ENCODE assay signal across 8 cellular contexts in genomic region chr15:70299931-70300858, GRCh38.
A peak's percentile ranks its signal among the peaks of the same experiment; 100 is the strongest.
DNase-seq lines count a peak whose midpoint lies in the region; ATAC-seq and TF ChIP-seq lines count a peak whose summit lies in the region.

No MANE protein-coding gene starts in this region.

- no TSS peak for BruUV-seq in PC-3 (replicated peaks; lab: Mats Ljungman, UMichigan)

- TF ChIP-seq POLR2A in thyroid gland (IDR thresholded peaks at IDR 0.05): no peak

- no peaks in the 10 kb centered on the region for H3K79me2 ChIP-seq in PC-3 (ENCODE audit: low read length)

- WGBS in thyroid gland, 2 donors: 84 to 89% methylated on average over 13 of the region's 13 CpGs

- H3K9me3 ChIP-seq in PC-3 (ENCODE audit: low read length): no peaks in the 10 kb centered on the region
- no peaks in the 10 kb centered on the region for H3K9me3 ChIP-seq in thyroid gland

- H3K4me2 ChIP-seq in PC-3 (ENCODE audit: low read length): no peak overlapping the region

- H3K4me3 ChIP-seq in PC-3 (ENCODE audit: low read length): no peak overlapping the region
- H3K4me3 ChIP-seq in thyroid gland (replicated peaks in 1 of 3): no peak overlapping the region

- no peak overlapping the region for H3K9ac ChIP-seq in PC-3 (ENCODE audit: low read length)

- DNase-seq in left cardiac atrium: no peak
- no peak for DNase-seq in left ventricle myocardium superior
- DNase-seq in activated CD8-positive, alpha-beta memory T cell treated with anti-CD3 and anti-CD28 coated beads, Interleukin-2, amount 50 U/mL, for 4 hours: peak; percentile 73
- DNase-seq in stimulated activated CD4-positive, alpha-beta T cell treated with anti-CD3 and anti-CD28 coated beads, Interleukin-12 subunit alpha, Interleukin-12 subunit beta, amount 100 ng/mL, for 48 hours (ENCODE audit: low read depth in 2 of 3, low spot score in 1 of 3): peak; percentile 61 to 70 (median 61)
- no peak for DNase-seq in anterior cingulate cortex (lab: John Stamatoyannopoulos, UW)
- no peak for DNase-seq in PC-3
- DNase-seq in thyroid gland: no peak

- H3K36me3 ChIP-seq in PC-3 (ENCODE audit: low read depth, low read length) (no peaks in the 10 kb centered on the region), thyroid gland (no peaks in the 10 kb centered on the region)

- no peaks in the 10 kb centered on the region for H3K27me3 ChIP-seq in PC-3 (ENCODE audit: low read length)
- no peaks in the 10 kb centered on the region for H3K27me3 ChIP-seq in thyroid gland

- TF ChIP-seq CTCF in PC-3 (conservative IDR thresholded peaks at IDR 0.05; ENCODE audit: low read depth, low read length) (no peak), thyroid gland (IDR thresholded peaks at IDR 0.05) (no peak)

- no peaks in the 10 kb centered on the region for H4K20me1 ChIP-seq in PC-3 (ENCODE audit: low read length)

- H3K27ac ChIP-seq in PC-3 (ENCODE audit: low read length): no peak overlapping the region
- H3K27ac ChIP-seq in thyroid gland: no peak overlapping the region

- CTCF ChIA-PET in PC-3 (lab: Charles Lee): no interaction called here

- POLR2A ChIA-PET in PC-3 (lab: Charles Lee; ENCODE audit: unreplicated experiment): no interaction called here

- H2AFZ ChIP-seq in PC-3 (ENCODE audit: low read length): no peak overlapping the region

- peak; percentile 41 to 49 for ATAC-seq in left cardiac atrium
- ATAC-seq in left ventricle myocardium superior: no peak
- ATAC-seq in HG03565 (IDR thresholded peaks at IDR 0.05; ENCODE audit: unreplicated experiment): peak; percentile 87
- no peak for ATAC-seq in PC-3

- H3F3A ChIP-seq in PC-3 (ENCODE audit: low read length, unreplicated experiment): no peaks in the 10 kb centered on the region

- intact Hi-C loops in left cardiac atrium (cut with DNase I): no loop called here
- intact Hi-C loops in left ventricle myocardium superior (cut with micrococcal nuclease): no loop called here
- intact Hi-C loops in PC-3 (cut with micrococcal nuclease): no loop called here
- intact Hi-C loops in thyroid gland (cut with DNase I): no loop called here

- no peaks in the 10 kb centered on the region for H3K9me2 ChIP-seq in PC-3 (replicated peaks; ENCODE audit: low read length)

- H3K4me1 ChIP-seq in PC-3 (ENCODE audit: insufficient read depth, low read length) (no peaks in the 10 kb centered on the region), thyroid gland (no peaks in the 10 kb centered on the region)

Comparison
In these comparisons a context has a peak if more than half of its experiments do, and no peak if none do; other contexts are left out.
1. ATAC-seq: peak in left cardiac atrium (2 of 2) and HG03565 (single experiment); none in left ventricle myocardium superior (single experiment) and PC-3 (single experiment).
2. DNase-seq: peak in activated CD8-positive, alpha-beta memory T cell treated with anti-CD3 and anti-CD28 coated beads, Interleukin-2, amount 50 U/mL, for 4 hours (single experiment) and stimulated activated CD4-positive, alpha-beta T cell treated with anti-CD3 and anti-CD28 coated beads, Interleukin-12 subunit alpha, Interleukin-12 subunit beta, amount 100 ng/mL, for 48 hours (3 of 3); none in left cardiac atrium (single experiment), left ventricle myocardium superior (single experiment), anterior cingulate cortex (0 of 58), PC-3 (single experiment) and thyroid gland (0 of 2).